11 cellular contexts compared by ENCODE assay signal in genomic region chr7:4931932-4932331, GRCh38. TPM values are rescaled to one million over a fixed set of nuclear protein-coding genes. Genes with fewer than 3 reads are reported as not detected.
DNase-seq lines count a peak whose midpoint lies in the region; ATAC-seq and TF ChIP-seq lines count a peak whose summit lies in the region.
"Had no signal": no experiment of that assay in that cellular context is flagged by ENCODE, and none has a peak within 500 bp of the region (broad histone marks: within the 10 kb centered on the region; RNA-seq: fewer than 3 reads in every experiment).

No MANE protein-coding gene starts in this region.

- ATAC-seq in HG03521 (IDR thresholded peaks at IDR 0.05; ENCODE audit: unreplicated experiment) = no peak

- H3K27ac ChIP-seq in dorsolateral prefrontal cortex = peak overlapping the region in 53 of 59 donors; percentile 2 to 85 (median 72)
- H3K27ac ChIP-seq: 22Rv1, upper lobe of left lung had no signal

- TF ChIP-seq CTCF in dorsolateral prefrontal cortex (IDR thresholded peaks at IDR 0.05 in 54 of 56, conservative IDR thresholded peaks at IDR 0.05 in 2 of 56; ENCODE audit: low read depth in 1 of 56, partially characterized antibody in 56 of 56) = peak in 6 of 56 donors; percentile 11 to 37 (median 26)

- DNase-seq in DMS 273 (lab: John Stamatoyannopoulos, UW; ENCODE audit: unreplicated experiment) (peak; percentile 77), DMS 273 treated with DMSO at 0.1 percent for 48 hours (lab: John Stamatoyannopoulos, UW) (no peak), NCI-H2107 treated with DMSO at 0.1 percent for 48 hours (lab: John Stamatoyannopoulos, UW; ENCODE audit: unreplicated experiment) (peak; percentile 88), dorsolateral prefrontal cortex (peak; percentile 32 to 96 (median 89)), putamen (ENCODE audit: low spot score) (peak; percentile 87), cerebellar nuclear complex (lab: John Stamatoyannopoulos, UW) (no peak)
- DNase-seq in stimulated activated CD4-positive, alpha-beta T cell treated with anti-CD3 and anti-CD28 coated beads, Interleukin-2, amount 100 ng/mL, for 48 hours = no peak
- DNase-seq: upper lobe of left lung had no signal

- H3K27me3 ChIP-seq in dorsolateral prefrontal cortex = peaks cover 0 to 2% (median 0%) of the 10 kb centered on the region in 45 donors
- H3K27me3 ChIP-seq: upper lobe of left lung had no signal

- intact Hi-C loops in dorsolateral prefrontal cortex (cut with DNase I) = no loop called here

- H3K4me3 ChIP-seq in dorsolateral prefrontal cortex = peak overlapping the region in 21 of 59 donors; percentile 2 to 50 (median 20)
- H3K4me3 ChIP-seq: upper lobe of left lung had no signal

RNA-seq across cellular contexts. Expression of gene MMD2, which starts 27.1 kb away (rescaled TPM):
- 10 to 100 TPM in 114 of 120 experiments, 1 to 10 TPM in 6; 6.7 to 59.0 (median 16.7) TPM for total RNA-seq in dorsolateral prefrontal cortex
- total RNA-seq: dermis microvascular lymphatic vessel endothelial cell, upper lobe of left lung had no signal

RNA-seq across cellular contexts. Expression of gene RADIL, which starts 48.4 kb away (rescaled TPM):
- 10 to 100 TPM in 57 of 120 experiments, 1 to 10 TPM in 63; 4.3 to 23.4 (median 9.7) TPM for total RNA-seq in dorsolateral prefrontal cortex

Comparison
In these comparisons a context has a peak if more than half of its experiments do, and no peak if none do; other contexts are left out.
1. DNase-seq: peak in DMS 273 (single experiment), NCI-H2107 treated with DMSO at 0.1 percent for 48 hours (single experiment), dorsolateral prefrontal cortex (10 of 10) and putamen (single experiment); none in DMS 273 treated with DMSO at 0.1 percent for 48 hours (single experiment), stimulated activated CD4-positive, alpha-beta T cell treated with anti-CD3 and anti-CD28 coated beads, Interleukin-2, amount 100 ng/mL, for 48 hours (0 of 2) and cerebellar nuclear complex (0 of 2).